In genomic region chr5:28703651-28704260, GRCh38 we compare ENCODE assay signal across 23 cellular contexts.
DNase-seq lines count a peak whose midpoint lies in the region; ATAC-seq, FAIRE-seq and TF ChIP-seq lines count a peak whose summit lies in the region.
"Had no signal": no experiment of that assay in that cellular context is flagged by ENCODE, and none has a peak within 500 bp of the region (broad histone marks: within the 10 kb centered on the region; RNA-seq: fewer than 3 reads in every experiment).

No MANE protein-coding gene starts in this region.

- H4K8ac ChIP-seq in neuronal stem cell (ENCODE audit: low read depth, low read length): no peak overlapping the region

- no peak overlapping the region for H2BK120ac ChIP-seq in neuronal stem cell (ENCODE audit: low read depth, low read length)

- no peaks in the 10 kb centered on the region for H3K79me1 ChIP-seq in neuronal stem cell (ENCODE audit: low read depth, low read length)

- no peak overlapping the region for H3K18ac ChIP-seq in neuronal stem cell (ENCODE audit: low read length)

- H2BK15ac ChIP-seq in neuronal stem cell (ENCODE audit: low read length): no peak overlapping the region

- H3K27ac ChIP-seq in neuronal stem cell (replicated peaks; ENCODE audit: low read length): no peak overlapping the region
- H3K27ac ChIP-seq: HL-60, SK-N-MC had no signal

- H3K4me1 Mint-ChIP-seq in WTC11: no peaks in the 10 kb centered on the region
- H3K4me1 Mint-ChIP-seq: CD4-positive, CD25-positive, alpha-beta regulatory T cell; IgD-negative memory B cell had no signal

- H3K4me2 ChIP-seq in neuronal stem cell (ENCODE audit: insufficient read depth, low read length, poor library complexity, severe bottlenecking): no peak overlapping the region

- no peaks in the 10 kb centered on the region for H3K27me3 ChIP-seq in neuronal stem cell (ENCODE audit: control insufficient read depth in 3 of 3, insufficient read depth in 3 of 3, low read depth in 1 of 3, low read length in 3 of 3)

- H3K9me3 ChIP-seq in neuronal stem cell (replicated peaks in 1 of 2; ENCODE audit: control insufficient read depth in 2 of 2, insufficient read depth in 1 of 2, low read depth in 1 of 2, low read length in 2 of 2): peaks cover 0 to 3% of the 10 kb centered on the region in 2 donors
- H3K9me3 ChIP-seq: Caco-2, HAP-1 had no signal

- 0 out of 2 replicates have a peak, but pooled peaks cover 2% of the 10 kb centered on the region for H3K27me3 Mint-ChIP-seq in WTC11 (ENCODE audit: low read depth)
- H3K27me3 Mint-ChIP-seq: CD4-positive, CD25-positive, alpha-beta regulatory T cell; IgD-negative memory B cell had no signal

- H3K4ac ChIP-seq in neuronal stem cell (ENCODE audit: low read length): no peak overlapping the region

- TF ChIP-seq POLR2A in H54 (IDR thresholded peaks at IDR 0.05; ENCODE audit: low read depth, low read length): no peak

- peak; percentile 32; the same call in 1 of the 2 replicates for ATAC-seq in WTC11

- no peak overlapping the region for H3K9ac ChIP-seq in neuronal stem cell (ENCODE audit: low read depth, low read length, poor library complexity)

- H3K4me3 Mint-ChIP-seq in WTC11: no peak overlapping the region
- H3K4me3 Mint-ChIP-seq: CD4-positive, CD25-positive, alpha-beta regulatory T cell; IgD-negative memory B cell had no signal

- DNase-seq in H54 (ENCODE audit: insufficient read length, low spot score): no peak
- no peak for DNase-seq in WTC11 (ENCODE audit: low spot score)
- peak; percentile 4 for DNase-seq in epithelial cell of esophagus (ENCODE audit: low read depth)
- no peak for DNase-seq in neuronal stem cell (ENCODE audit: low spot score)
- no peak for DNase-seq in GM20000 (ENCODE audit: low spot score)
- DNase-seq in activated CD4-positive, CD25-positive, alpha-beta regulatory T cell treated with anti-CD3 and anti-CD28 coated beads, Interleukin-2, amount 50 U/mL, for 72 hours: no peak
- no peak for DNase-seq in hypothalamus (lab: John Stamatoyannopoulos, UW)
- DNase-seq in NCI-H2029 (lab: John Stamatoyannopoulos, UW): no peak
- DNase-seq: ACHN; AML-193; Caco-2; CD4-positive, CD25-positive, alpha-beta regulatory T cell; DMS153; Kasumi-1; NCI-H1105 treated with DMSO at 0.1 percent for 48 hours; NCI-H1694 treated with DMSO at 0.1 percent for 48 hours; NCI-H2171 had no signal

- H3K4me3 ChIP-seq in epithelial cell of esophagus (ENCODE audit: low read length) (no peak overlapping the region), neuronal stem cell (ENCODE audit: low read length in 2 of 2) (no peak overlapping the region)
- H3K4me3 ChIP-seq: HAP-1, SK-N-MC had no signal

- no peak overlapping the region for H2AK5ac ChIP-seq in neuronal stem cell (ENCODE audit: low read depth, low read length)

- no peaks in the 10 kb centered on the region for H3K36me3 ChIP-seq in neuronal stem cell (replicated peaks in 1 of 2; ENCODE audit: control insufficient read depth in 2 of 2, insufficient read depth in 2 of 2, low read length in 2 of 2)
- H3K36me3 ChIP-seq: HAP-1 had no signal

- H2BK5ac ChIP-seq in neuronal stem cell (ENCODE audit: low read length): no peak overlapping the region

- H3K36me3 Mint-ChIP-seq in WTC11: peaks cover 8% of the 10 kb centered on the region
- H3K36me3 Mint-ChIP-seq: CD4-positive, CD25-positive, alpha-beta regulatory T cell; IgD-negative memory B cell had no signal

- CTCF ChIA-PET in WTC11 (lab: Charles Lee): no interaction called here

- no peaks in the 10 kb centered on the region for H3K4me1 ChIP-seq in neuronal stem cell (ENCODE audit: control insufficient read depth in 2 of 2, insufficient read depth in 1 of 2, low read depth in 1 of 2, low read length in 2 of 2)
- H3K4me1 ChIP-seq: Caco-2 had no signal

- WGBS in neuronal stem cell (ENCODE audit: extremely low coverage in 2 of 2, insufficient read length in 2 of 2, insufficient replicate concordance in 1 of 2), 2 donors: no CpG with 5 or more reads among the region's 1 CpG

- POLR2A ChIA-PET in WTC11 (lab: Charles Lee): no interaction called here

- H3K14ac ChIP-seq in neuronal stem cell (ENCODE audit: low read length): no peak overlapping the region

- H3K27ac Mint-ChIP-seq in WTC11: no peak overlapping the region
- H3K27ac Mint-ChIP-seq: CD4-positive, CD25-positive, alpha-beta regulatory T cell; IgD-negative memory B cell had no signal

- no peak for TF ChIP-seq CTCF in WTC11 (IDR thresholded peaks at IDR 0.05)
- TF ChIP-seq CTCF in epithelial cell of esophagus (IDR thresholded peaks at IDR 0.05; ENCODE audit: insufficient read depth, low read depth, low read length, missing control alignments): no peak
- no peak for TF ChIP-seq CTCF in GM20000 (IDR thresholded peaks at IDR 0.05; ENCODE audit: extremely low read depth, missing control alignments)

- H3K23ac ChIP-seq in neuronal stem cell (ENCODE audit: low read depth, low read length, poor library complexity): no peak overlapping the region

- no peak overlapping the region for H4K91ac ChIP-seq in neuronal stem cell (ENCODE audit: low read depth, low read length, poor library complexity)

- peaks cover 23% of the 10 kb centered on the region for H3K9me3 Mint-ChIP-seq in WTC11

- no peak overlapping the region for H2BK12ac ChIP-seq in neuronal stem cell (ENCODE audit: low read length)

- peak; percentile 15 for FAIRE-seq in H54 (lab: Jason Lieb, UNC)
- FAIRE-seq: GM12892, HTR-8/SVneo had no signal

- peak overlapping the region; percentile 27 for H2AFZ ChIP-seq in neuronal stem cell (ENCODE audit: low read length)

TF ChIP-seq in WTC11, 78 proteins besides CTCF, POLR2A, EP300 and RAD21 (continues in another document):
- TF ChIP-seq, protein P1, sequence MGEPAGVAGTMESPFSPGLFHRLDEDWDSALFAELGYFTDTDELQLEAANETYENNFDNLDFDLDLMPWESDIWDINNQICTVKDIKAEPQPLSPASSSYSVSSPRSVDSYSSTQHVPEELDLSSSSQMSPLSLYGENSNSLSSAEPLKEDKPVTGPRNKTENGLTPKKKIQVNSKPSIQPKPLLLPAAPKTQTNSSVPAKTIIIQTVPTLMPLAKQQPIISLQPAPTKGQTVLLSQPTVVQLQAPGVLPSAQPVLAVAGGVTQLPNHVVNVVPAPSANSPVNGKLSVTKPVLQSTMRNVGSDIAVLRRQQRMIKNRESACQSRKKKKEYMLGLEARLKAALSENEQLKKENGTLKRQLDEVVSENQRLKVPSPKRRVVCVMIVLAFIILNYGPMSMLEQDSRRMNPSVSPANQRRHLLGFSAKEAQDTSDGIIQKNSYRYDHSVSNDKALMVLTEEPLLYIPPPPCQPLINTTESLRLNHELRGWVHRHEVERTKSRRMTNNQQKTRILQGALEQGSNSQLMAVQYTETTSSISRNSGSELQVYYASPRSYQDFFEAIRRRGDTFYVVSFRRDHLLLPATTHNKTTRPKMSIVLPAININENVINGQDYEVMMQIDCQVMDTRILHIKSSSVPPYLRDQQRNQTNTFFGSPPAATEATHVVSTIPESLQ (CRISPR knock-in tag; IDR thresholded peaks at IDR 0.05): no peak
- TF ChIP-seq ZSCAN18 (CRISPR knock-in tag; IDR thresholded peaks at IDR 0.05): no peak
- TF ChIP-seq, protein P2, sequence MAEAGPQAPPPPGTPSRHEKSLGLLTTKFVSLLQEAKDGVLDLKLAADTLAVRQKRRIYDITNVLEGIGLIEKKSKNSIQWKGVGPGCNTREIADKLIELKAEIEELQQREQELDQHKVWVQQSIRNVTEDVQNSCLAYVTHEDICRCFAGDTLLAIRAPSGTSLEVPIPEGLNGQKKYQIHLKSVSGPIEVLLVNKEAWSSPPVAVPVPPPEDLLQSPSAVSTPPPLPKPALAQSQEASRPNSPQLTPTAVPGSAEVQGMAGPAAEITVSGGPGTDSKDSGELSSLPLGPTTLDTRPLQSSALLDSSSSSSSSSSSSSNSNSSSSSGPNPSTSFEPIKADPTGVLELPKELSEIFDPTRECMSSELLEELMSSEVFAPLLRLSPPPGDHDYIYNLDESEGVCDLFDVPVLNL (CRISPR knock-in tag; IDR thresholded peaks at IDR 0.05; ENCODE audit: borderline replicate concordance, low read depth): no peak
- no peak for TF ChIP-seq FOXK1 (CRISPR knock-in tag; IDR thresholded peaks at IDR 0.05)
- no peak for TF ChIP-seq SP1 (CRISPR knock-in tag; conservative IDR thresholded peaks at IDR 0.05)
- no peak for TF ChIP-seq SOX15 (CRISPR knock-in tag; IDR thresholded peaks at IDR 0.05)
- TF ChIP-seq, protein P3, sequence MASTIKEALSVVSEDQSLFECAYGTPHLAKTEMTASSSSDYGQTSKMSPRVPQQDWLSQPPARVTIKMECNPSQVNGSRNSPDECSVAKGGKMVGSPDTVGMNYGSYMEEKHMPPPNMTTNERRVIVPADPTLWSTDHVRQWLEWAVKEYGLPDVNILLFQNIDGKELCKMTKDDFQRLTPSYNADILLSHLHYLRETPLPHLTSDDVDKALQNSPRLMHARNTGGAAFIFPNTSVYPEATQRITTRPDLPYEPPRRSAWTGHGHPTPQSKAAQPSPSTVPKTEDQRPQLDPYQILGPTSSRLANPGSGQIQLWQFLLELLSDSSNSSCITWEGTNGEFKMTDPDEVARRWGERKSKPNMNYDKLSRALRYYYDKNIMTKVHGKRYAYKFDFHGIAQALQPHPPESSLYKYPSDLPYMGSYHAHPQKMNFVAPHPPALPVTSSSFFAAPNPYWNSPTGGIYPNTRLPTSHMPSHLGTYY (CRISPR knock-in tag; IDR thresholded peaks at IDR 0.05): no peak
- TF ChIP-seq, protein P4, sequence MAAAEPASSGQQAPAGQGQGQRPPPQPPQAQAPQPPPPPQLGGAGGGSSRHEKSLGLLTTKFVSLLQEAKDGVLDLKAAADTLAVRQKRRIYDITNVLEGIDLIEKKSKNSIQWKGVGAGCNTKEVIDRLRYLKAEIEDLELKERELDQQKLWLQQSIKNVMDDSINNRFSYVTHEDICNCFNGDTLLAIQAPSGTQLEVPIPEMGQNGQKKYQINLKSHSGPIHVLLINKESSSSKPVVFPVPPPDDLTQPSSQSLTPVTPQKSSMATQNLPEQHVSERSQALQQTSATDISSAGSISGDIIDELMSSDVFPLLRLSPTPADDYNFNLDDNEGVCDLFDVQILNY (CRISPR knock-in tag; IDR thresholded peaks at IDR 0.05): no peak
